16 cellular contexts compared by ENCODE assay signal in genomic region chr20:20480689-20481088, GRCh38.
DNase-seq lines count a peak whose midpoint lies in the region; ATAC-seq and TF ChIP-seq lines count a peak whose summit lies in the region.
"Had no signal": no experiment of that assay in that cellular context is flagged by ENCODE, and none has a peak within 500 bp of the region (broad histone marks: within the 10 kb centered on the region; RNA-seq: fewer than 3 reads in every experiment).

No MANE protein-coding gene starts in this region.

- H3K36me3 ChIP-seq in thyroid gland: peaks cover 0 to 4% of the 10 kb centered on the region in 2 donors

- intact Hi-C loops in activated CD4-positive, alpha-beta T cell treated with anti-CD3 and anti-CD28 coated beads, Interleukin-2, amount 10 ng/mL, durations not matched to agents 24 days and 14 days (cut with micrococcal nuclease): loop anchor here (1.0 kb wide), 1 partner anchor 11 kb away; no protein-coding TSS in a partner anchor
- intact Hi-C loops in thyroid gland (cut with DNase I): no loop called here

- no peak for DNase-seq in activated CD4-positive, alpha-beta T cell treated with anti-CD3 and anti-CD28 coated beads, Interleukin-2, amount 10 ng/mL, durations not matched to agents 24 days and 14 days
- no peak for DNase-seq in activated CD4-positive, alpha-beta T cell treated with anti-CD3 and anti-CD28 coated beads for 4 hours
- peak; percentile 14 for DNase-seq in OCI-M1 (lab: John Stamatoyannopoulos, UW)
- DNase-seq in fibroblast of gingiva (ENCODE audit: low read depth): peak; percentile 89
- DNase-seq in thyroid gland: no peak
- DNase-seq: activated CD8-positive, alpha-beta memory T cell treated with anti-CD3 and anti-CD28 coated beads, Interleukin-2, amount 50 U/mL, for 4 hours; natural killer cell; NCI-H1105; NK-92 treated with Interleukin-12 subunit alpha and Interleukin-12 subunit beta, amount 100 ng/mL, for 24 hours; spleen; stomach had no signal

- peaks cover 40% of the 10 kb centered on the region for H3K36me3 Mint-ChIP-seq in activated CD4-positive, alpha-beta T cell treated with anti-CD3 and anti-CD28 coated beads, Interleukin-2, amount 10 ng/mL, durations not matched to agents 24 days and 14 days (ENCODE audit: low read depth)
- peaks cover 20% of the 10 kb centered on the region for H3K36me3 Mint-ChIP-seq in stimulated activated memory B cell treated with anti-CD40 and anti-IgM and Interleukin-4, amounts not matched to agents 10 μg/mL and 1 μg/mL and 100 μg/mL, for 72 hours
- H3K36me3 Mint-ChIP-seq: natural killer cell had no signal

- H3K4me1 ChIP-seq in thyroid gland: no peaks in the 10 kb centered on the region
- H3K4me1 ChIP-seq: spleen had no signal

- no peak for TF ChIP-seq POLR2A in thyroid gland (IDR thresholded peaks at IDR 0.05)

- WGBS in thyroid gland, 2 donors: 94 to 100% methylated on average over 2 of the region's 2 CpGs

- no peaks in the 10 kb centered on the region for H3K27me3 Mint-ChIP-seq in activated CD4-positive, alpha-beta T cell treated with anti-CD3 and anti-CD28 coated beads, Interleukin-2, amount 10 ng/mL, durations not matched to agents 24 days and 14 days
- H3K27me3 Mint-ChIP-seq in stimulated activated memory B cell treated with anti-CD40 and anti-IgM and Interleukin-4, amounts not matched to agents 10 μg/mL and 1 μg/mL and 100 μg/mL, for 72 hours: no peaks in the 10 kb centered on the region

- peak; percentile 50 for ATAC-seq in stimulated activated memory B cell treated with anti-CD40 and anti-IgM and Interleukin-4, amounts not matched to agents 10 μg/mL and 1 μg/mL and 100 μg/mL, for 72 hours
- ATAC-seq in SK-N-SH treated with all-trans-retinoic acid at 6 μM for 48 hours (no peak), GM21360 (IDR thresholded peaks at IDR 0.05; ENCODE audit: unreplicated experiment) (no peak)
- ATAC-seq: GM23338, natural killer cell had no signal

- H3K4me1 Mint-ChIP-seq in activated CD4-positive, alpha-beta T cell treated with anti-CD3 and anti-CD28 coated beads, Interleukin-2, amount 10 ng/mL, durations not matched to agents 24 days and 14 days: peaks cover 36% of the 10 kb centered on the region
- H3K4me1 Mint-ChIP-seq in stimulated activated memory B cell treated with anti-CD40 and anti-IgM and Interleukin-4, amounts not matched to agents 10 μg/mL and 1 μg/mL and 100 μg/mL, for 72 hours: peaks cover 7% of the 10 kb centered on the region
- H3K4me1 Mint-ChIP-seq: natural killer cell had no signal

- peak overlapping the region; percentile 89 for H3K27ac Mint-ChIP-seq in activated CD4-positive, alpha-beta T cell treated with anti-CD3 and anti-CD28 coated beads, Interleukin-2, amount 10 ng/mL, durations not matched to agents 24 days and 14 days
- no peak overlapping the region for H3K27ac Mint-ChIP-seq in stimulated activated memory B cell treated with anti-CD40 and anti-IgM and Interleukin-4, amounts not matched to agents 10 μg/mL and 1 μg/mL and 100 μg/mL, for 72 hours
- H3K27ac Mint-ChIP-seq: GM23338; natural killer cell; T-helper 1 cell treated with Interleukin-12 subunit alpha and Interleukin-12 subunit beta and Interleukin-4 antibody, amounts not matched to agents 30 μg/mL and 1 μg/mL, for 36 hours had no signal

- no peak overlapping the region for H3K4me3 ChIP-seq in thyroid gland (replicated peaks in 1 of 3)
- H3K4me3 ChIP-seq: GM23338, spleen, stomach had no signal

- H3K27ac ChIP-seq in thyroid gland: no peak overlapping the region
- H3K27ac ChIP-seq: spleen, stomach had no signal

- H3K9me3 Mint-ChIP-seq in activated CD4-positive, alpha-beta T cell treated with anti-CD3 and anti-CD28 coated beads, Interleukin-2, amount 10 ng/mL, durations not matched to agents 24 days and 14 days: peaks cover 20% of the 10 kb centered on the region
- H3K9me3 Mint-ChIP-seq in stimulated activated memory B cell treated with anti-CD40 and anti-IgM and Interleukin-4, amounts not matched to agents 10 μg/mL and 1 μg/mL and 100 μg/mL, for 72 hours: no peaks in the 10 kb centered on the region
- H3K9me3 Mint-ChIP-seq: GM23338, natural killer cell had no signal

- H3K4me3 Mint-ChIP-seq in activated CD4-positive, alpha-beta T cell treated with anti-CD3 and anti-CD28 coated beads, Interleukin-2, amount 10 ng/mL, durations not matched to agents 24 days and 14 days: peak overlapping the region; percentile 39
- H3K4me3 Mint-ChIP-seq in stimulated activated memory B cell treated with anti-CD40 and anti-IgM and Interleukin-4, amounts not matched to agents 10 μg/mL and 1 μg/mL and 100 μg/mL, for 72 hours: no peak overlapping the region
- H3K4me3 Mint-ChIP-seq: GM23338; natural killer cell; T-helper 1 cell treated with Interleukin-12 subunit alpha and Interleukin-12 subunit beta and Interleukin-4 antibody, amounts not matched to agents 30 μg/mL and 1 μg/mL, for 36 hours had no signal

- H3K27me3 ChIP-seq in thyroid gland: no peaks in the 10 kb centered on the region
- H3K27me3 ChIP-seq: spleen, stomach had no signal

- TF ChIP-seq CTCF in thyroid gland (IDR thresholded peaks at IDR 0.05): no peak

- H3K9me3 ChIP-seq in thyroid gland: no peaks in the 10 kb centered on the region
- H3K9me3 ChIP-seq: spleen, stomach had no signal

TF ChIP-seq in SK-N-SH treated with all-trans-retinoic acid at 6 μM for 48 hours, 23 proteins besides CTCF, POLR2A, EP300 and RAD21 (continues in another document):
- TF ChIP-seq, protein P1, sequence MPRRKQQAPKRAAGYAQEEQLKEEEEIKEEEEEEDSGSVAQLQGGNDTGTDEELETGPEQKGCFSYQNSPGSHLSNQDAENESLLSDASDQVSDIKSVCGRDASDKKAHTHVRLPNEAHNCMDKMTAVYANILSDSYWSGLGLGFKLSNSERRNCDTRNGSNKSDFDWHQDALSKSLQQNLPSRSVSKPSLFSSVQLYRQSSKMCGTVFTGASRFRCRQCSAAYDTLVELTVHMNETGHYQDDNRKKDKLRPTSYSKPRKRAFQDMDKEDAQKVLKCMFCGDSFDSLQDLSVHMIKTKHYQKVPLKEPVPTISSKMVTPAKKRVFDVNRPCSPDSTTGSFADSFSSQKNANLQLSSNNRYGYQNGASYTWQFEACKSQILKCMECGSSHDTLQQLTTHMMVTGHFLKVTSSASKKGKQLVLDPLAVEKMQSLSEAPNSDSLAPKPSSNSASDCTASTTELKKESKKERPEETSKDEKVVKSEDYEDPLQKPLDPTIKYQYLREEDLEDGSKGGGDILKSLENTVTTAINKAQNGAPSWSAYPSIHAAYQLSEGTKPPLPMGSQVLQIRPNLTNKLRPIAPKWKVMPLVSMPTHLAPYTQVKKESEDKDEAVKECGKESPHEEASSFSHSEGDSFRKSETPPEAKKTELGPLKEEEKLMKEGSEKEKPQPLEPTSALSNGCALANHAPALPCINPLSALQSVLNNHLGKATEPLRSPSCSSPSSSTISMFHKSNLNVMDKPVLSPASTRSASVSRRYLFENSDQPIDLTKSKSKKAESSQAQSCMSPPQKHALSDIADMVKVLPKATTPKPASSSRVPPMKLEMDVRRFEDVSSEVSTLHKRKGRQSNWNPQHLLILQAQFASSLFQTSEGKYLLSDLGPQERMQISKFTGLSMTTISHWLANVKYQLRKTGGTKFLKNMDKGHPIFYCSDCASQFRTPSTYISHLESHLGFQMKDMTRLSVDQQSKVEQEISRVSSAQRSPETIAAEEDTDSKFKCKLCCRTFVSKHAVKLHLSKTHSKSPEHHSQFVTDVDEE (CRISPR knock-in tag; IDR thresholded peaks at IDR 0.05): no peak
- no peak for TF ChIP-seq RARB (CRISPR knock-in tag; IDR thresholded peaks at IDR 0.05)
- TF ChIP-seq, protein P2, sequence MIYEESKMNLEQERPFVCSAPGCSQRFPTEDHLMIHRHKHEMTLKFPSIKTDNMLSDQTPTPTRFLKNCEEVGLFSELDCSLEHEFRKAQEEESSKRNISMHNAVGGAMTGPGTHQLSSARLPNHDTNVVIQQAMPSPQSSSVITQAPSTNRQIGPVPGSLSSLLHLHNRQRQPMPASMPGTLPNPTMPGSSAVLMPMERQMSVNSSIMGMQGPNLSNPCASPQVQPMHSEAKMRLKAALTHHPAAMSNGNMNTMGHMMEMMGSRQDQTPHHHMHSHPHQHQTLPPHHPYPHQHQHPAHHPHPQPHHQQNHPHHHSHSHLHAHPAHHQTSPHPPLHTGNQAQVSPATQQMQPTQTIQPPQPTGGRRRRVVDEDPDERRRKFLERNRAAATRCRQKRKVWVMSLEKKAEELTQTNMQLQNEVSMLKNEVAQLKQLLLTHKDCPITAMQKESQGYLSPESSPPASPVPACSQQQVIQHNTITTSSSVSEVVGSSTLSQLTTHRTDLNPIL (CRISPR knock-in tag; IDR thresholded peaks at IDR 0.05; ENCODE audit: low read depth): no peak
- no peak for TF ChIP-seq CSRNP3 (CRISPR knock-in tag; IDR thresholded peaks at IDR 0.05)
- TF ChIP-seq, protein P3, sequence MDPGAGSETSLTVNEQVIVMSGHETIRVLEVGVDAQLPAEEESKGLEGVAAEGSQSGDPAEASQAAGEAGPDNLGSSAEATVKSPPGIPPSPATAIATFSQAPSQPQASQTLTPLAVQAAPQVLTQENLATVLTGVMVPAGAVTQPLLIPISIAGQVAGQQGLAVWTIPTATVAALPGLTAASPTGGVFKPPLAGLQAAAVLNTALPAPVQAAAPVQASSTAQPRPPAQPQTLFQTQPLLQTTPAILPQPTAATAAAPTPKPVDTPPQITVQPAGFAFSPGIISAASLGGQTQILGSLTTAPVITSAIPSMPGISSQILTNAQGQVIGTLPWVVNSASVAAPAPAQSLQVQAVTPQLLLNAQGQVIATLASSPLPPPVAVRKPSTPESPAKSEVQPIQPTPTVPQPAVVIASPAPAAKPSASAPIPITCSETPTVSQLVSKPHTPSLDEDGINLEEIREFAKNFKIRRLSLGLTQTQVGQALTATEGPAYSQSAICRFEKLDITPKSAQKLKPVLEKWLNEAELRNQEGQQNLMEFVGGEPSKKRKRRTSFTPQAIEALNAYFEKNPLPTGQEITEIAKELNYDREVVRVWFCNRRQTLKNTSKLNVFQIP (CRISPR knock-in tag; IDR thresholded peaks at IDR 0.05; ENCODE audit: borderline replicate concordance, low read depth): no peak
- no peak for TF ChIP-seq BACH2 (CRISPR knock-in tag; IDR thresholded peaks at IDR 0.05; ENCODE audit: borderline replicate concordance)
- no peak for TF ChIP-seq TOX (CRISPR knock-in tag; IDR thresholded peaks at IDR 0.05; ENCODE audit: borderline replicate concordance)
- no peak for TF ChIP-seq PPARA (CRISPR knock-in tag; IDR thresholded peaks at IDR 0.05; ENCODE audit: borderline replicate concordance)

Comparison
In these comparisons a context has a peak if more than half of its experiments do, and no peak if none do; other contexts are left out.
1. DNase-seq: peak in OCI-M1 (single experiment) and fibroblast of gingiva (single experiment); none in activated CD4-positive, alpha-beta T cell treated with anti-CD3 and anti-CD28 coated beads, Interleukin-2, amount 10 ng/mL, durations not matched to agents 24 days and 14 days (single experiment), activated CD4-positive, alpha-beta T cell treated with anti-CD3 and anti-CD28 coated beads for 4 hours (0 of 2) and thyroid gland (0 of 2).